ENCODE assay signal across 1 cellular context in the genomic region with DNA sequence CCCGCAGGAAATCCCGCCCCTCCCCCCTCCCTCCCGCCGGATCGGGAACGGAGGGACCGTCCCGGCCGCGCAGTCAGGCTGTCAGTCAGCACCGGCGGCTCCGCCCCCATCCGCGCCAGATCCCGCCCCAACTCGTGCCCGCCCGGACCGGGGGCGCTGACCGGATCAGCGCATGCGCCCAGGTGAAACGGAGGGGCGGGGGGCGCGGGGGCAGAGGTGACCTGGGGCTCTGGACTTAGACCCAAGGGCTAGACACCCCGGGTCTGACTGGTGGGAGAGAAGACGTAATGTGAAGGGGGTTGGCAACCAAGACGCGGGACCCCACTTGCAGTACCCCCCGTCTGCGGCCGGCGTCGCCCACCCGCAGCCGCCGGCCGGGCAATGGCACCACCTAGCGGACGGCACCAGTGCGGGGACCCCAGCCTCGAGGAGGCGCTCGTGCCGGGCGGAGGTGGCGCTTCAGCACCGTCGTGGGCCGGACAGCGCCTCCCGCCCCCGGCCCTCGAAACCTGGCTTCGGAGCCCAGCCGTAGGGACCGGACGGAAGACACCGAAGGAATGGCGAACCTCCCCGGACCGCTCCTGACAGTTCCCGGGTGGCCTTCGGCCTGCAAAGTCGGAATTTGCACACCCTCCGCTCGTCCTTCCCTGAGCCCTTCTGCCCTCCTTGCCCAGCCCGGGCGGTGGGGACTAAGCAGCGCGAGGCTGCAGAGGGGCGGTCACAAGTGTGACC.
TF ChIP-seq lines count a peak whose summit lies in the region.

A gene with protein sequence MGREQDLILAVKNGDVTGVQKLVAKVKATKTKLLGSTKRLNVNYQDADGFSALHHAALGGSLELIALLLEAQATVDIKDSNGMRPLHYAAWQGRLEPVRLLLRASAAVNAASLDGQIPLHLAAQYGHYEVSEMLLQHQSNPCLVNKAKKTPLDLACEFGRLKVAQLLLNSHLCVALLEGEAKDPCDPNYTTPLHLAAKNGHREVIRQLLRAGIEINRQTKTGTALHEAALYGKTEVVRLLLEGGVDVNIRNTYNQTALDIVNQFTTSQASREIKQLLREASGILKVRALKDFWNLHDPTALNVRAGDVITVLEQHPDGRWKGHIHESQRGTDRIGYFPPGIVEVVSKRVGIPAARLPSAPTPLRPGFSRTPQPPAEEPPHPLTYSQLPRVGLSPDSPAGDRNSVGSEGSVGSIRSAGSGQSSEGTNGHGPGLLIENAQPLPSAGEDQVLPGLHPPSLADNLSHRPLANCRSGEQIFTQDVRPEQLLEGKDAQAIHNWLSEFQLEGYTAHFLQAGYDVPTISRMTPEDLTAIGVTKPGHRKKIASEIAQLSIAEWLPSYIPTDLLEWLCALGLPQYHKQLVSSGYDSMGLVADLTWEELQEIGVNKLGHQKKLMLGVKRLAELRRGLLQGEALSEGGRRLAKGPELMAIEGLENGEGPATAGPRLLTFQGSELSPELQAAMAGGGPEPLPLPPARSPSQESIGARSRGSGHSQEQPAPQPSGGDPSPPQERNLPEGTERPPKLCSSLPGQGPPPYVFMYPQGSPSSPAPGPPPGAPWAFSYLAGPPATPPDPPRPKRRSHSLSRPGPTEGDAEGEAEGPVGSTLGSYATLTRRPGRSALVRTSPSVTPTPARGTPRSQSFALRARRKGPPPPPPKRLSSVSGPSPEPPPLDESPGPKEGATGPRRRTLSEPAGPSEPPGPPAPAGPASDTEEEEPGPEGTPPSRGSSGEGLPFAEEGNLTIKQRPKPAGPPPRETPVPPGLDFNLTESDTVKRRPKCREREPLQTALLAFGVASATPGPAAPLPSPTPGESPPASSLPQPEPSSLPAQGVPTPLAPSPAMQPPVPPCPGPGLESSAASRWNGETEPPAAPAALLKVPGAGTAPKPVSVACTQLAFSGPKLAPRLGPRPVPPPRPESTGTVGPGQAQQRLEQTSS (N-terminal part only) (minus strand): TSS at position 15 of the 732 bp plus-strand sequence. CDS start 1,733 bp downstream, outside the sequence.

TF ChIP-seq in HepG2, 621 proteins besides CTCF, POLR2A, EP300 and RAD21 (continued from another document and continues in another):
- TF ChIP-seq, protein P1, sequence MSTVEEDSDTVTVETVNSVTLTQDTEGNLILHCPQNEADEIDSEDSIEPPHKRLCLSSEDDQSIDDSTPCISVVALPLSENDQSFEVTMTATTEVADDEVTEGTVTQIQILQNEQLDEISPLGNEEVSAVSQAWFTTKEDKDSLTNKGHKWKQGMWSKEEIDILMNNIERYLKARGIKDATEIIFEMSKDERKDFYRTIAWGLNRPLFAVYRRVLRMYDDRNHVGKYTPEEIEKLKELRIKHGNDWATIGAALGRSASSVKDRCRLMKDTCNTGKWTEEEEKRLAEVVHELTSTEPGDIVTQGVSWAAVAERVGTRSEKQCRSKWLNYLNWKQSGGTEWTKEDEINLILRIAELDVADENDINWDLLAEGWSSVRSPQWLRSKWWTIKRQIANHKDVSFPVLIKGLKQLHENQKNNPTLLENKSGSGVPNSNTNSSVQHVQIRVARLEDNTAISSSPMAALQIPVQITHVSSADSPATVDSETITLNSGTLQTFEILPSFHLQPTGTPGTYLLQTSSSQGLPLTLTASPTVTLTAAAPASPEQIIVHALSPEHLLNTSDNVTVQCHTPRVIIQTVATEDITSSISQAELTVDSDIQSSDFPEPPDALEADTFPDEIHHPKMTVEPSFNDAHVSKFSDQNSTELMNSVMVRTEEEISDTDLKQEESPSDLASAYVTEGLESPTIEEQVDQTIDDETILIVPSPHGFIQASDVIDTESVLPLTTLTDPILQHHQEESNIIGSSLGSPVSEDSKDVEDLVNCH (CRISPR knock-in tag; IDR thresholded peaks at IDR 0.05) = no peak
- TF ChIP-seq ATM (IDR thresholded peaks at IDR 0.05; ENCODE audit: borderline replicate concordance) = no peak
- TF ChIP-seq ZNF572 (CRISPR knock-in tag; IDR thresholded peaks at IDR 0.05) = peak; percentile 97; the same call in 1 of the 2 replicates
- TF ChIP-seq NFATC3 (CRISPR knock-in tag; IDR thresholded peaks at IDR 0.05) = peak; percentile 97
- peak; percentile 94 for TF ChIP-seq MEIS2 (CRISPR knock-in tag; IDR thresholded peaks at IDR 0.05)
- TF ChIP-seq, protein P2, sequence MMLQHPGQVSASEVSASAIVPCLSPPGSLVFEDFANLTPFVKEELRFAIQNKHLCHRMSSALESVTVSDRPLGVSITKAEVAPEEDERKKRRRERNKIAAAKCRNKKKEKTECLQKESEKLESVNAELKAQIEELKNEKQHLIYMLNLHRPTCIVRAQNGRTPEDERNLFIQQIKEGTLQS (CRISPR knock-in tag; IDR thresholded peaks at IDR 0.05) = peak; percentile 85
- no peak for TF ChIP-seq PTBP1 (IDR thresholded peaks at IDR 0.05; ENCODE audit: low read depth, low read length, poor library complexity, severe bottlenecking)
- peak; percentile 64; the same call in 1 of the 2 replicates for TF ChIP-seq CENPT (CRISPR knock-in tag; IDR thresholded peaks at IDR 0.05; ENCODE audit: low read depth)
- TF ChIP-seq, protein P3, sequence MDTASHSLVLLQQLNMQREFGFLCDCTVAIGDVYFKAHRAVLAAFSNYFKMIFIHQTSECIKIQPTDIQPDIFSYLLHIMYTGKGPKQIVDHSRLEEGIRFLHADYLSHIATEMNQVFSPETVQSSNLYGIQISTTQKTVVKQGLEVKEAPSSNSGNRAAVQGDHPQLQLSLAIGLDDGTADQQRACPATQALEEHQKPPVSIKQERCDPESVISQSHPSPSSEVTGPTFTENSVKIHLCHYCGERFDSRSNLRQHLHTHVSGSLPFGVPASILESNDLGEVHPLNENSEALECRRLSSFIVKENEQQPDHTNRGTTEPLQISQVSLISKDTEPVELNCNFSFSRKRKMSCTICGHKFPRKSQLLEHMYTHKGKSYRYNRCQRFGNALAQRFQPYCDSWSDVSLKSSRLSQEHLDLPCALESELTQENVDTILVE (CRISPR knock-in tag; IDR thresholded peaks at IDR 0.05) = no peak
- TF ChIP-seq ZNF264 (CRISPR knock-in tag; IDR thresholded peaks at IDR 0.05) = no peak
- no peak for TF ChIP-seq HOXA7 (CRISPR knock-in tag; IDR thresholded peaks at IDR 0.05)
- no peak for TF ChIP-seq SMARCE1 (IDR thresholded peaks at IDR 0.05; ENCODE audit: borderline replicate concordance)
- TF ChIP-seq ZNF543 (CRISPR knock-in tag; IDR thresholded peaks at IDR 0.05) = peak; percentile 97
- peak; percentile 82; the same call in 1 of the 2 replicates for TF ChIP-seq ZNF138 (CRISPR knock-in tag; IDR thresholded peaks at IDR 0.05; ENCODE audit: low read depth)
- peak; percentile 74 for TF ChIP-seq DMAP1 (CRISPR knock-in tag; IDR thresholded peaks at IDR 0.05)
- TF ChIP-seq, protein P4, sequence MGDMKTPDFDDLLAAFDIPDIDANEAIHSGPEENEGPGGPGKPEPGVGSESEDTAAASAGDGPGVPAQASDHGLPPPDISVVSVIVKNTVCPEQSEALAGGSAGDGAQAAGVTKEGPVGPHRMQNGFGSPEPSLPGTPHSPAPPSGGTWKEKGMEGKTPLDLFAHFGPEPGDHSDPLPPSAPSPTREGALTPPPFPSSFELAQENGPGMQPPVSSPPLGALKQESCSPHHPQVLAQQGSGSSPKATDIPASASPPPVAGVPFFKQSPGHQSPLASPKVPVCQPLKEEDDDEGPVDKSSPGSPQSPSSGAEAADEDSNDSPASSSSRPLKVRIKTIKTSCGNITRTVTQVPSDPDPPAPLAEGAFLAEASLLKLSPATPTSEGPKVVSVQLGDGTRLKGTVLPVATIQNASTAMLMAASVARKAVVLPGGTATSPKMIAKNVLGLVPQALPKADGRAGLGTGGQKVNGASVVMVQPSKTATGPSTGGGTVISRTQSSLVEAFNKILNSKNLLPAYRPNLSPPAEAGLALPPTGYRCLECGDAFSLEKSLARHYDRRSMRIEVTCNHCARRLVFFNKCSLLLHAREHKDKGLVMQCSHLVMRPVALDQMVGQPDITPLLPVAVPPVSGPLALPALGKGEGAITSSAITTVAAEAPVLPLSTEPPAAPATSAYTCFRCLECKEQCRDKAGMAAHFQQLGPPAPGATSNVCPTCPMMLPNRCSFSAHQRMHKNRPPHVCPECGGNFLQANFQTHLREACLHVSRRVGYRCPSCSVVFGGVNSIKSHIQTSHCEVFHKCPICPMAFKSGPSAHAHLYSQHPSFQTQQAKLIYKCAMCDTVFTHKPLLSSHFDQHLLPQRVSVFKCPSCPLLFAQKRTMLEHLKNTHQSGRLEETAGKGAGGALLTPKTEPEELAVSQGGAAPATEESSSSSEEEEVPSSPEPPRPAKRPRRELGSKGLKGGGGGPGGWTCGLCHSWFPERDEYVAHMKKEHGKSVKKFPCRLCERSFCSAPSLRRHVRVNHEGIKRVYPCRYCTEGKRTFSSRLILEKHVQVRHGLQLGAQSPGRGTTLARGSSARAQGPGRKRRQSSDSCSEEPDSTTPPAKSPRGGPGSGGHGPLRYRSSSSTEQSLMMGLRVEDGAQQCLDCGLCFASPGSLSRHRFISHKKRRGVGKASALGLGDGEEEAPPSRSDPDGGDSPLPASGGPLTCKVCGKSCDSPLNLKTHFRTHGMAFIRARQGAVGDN (CRISPR knock-in tag; IDR thresholded peaks at IDR 0.05) = peak; percentile 94
- TF ChIP-seq ZNF547 (CRISPR knock-in tag; IDR thresholded peaks at IDR 0.05) = peak; percentile 99
- TF ChIP-seq, protein P5, sequence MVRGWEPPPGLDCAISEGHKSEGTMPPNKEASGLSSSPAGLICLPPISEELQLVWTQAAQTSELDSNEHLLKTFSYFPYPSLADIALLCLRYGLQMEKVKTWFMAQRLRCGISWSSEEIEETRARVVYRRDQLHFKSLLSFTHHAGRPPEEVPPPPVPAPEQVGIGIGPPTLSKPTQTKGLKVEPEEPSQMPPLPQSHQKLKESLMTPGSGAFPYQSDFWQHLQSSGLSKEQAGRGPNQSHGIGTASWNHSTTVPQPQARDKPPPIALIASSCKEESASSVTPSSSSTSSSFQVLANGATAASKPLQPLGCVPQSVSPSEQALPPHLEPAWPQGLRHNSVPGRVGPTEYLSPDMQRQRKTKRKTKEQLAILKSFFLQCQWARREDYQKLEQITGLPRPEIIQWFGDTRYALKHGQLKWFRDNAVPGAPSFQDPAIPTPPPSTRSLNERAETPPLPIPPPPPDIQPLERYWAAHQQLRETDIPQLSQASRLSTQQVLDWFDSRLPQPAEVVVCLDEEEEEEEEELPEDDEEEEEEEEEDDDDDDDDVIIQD (CRISPR knock-in tag; IDR thresholded peaks at IDR 0.05; ENCODE audit: low read depth) = peak; percentile 35
- TF ChIP-seq ZNF33B (CRISPR knock-in tag; IDR thresholded peaks at IDR 0.05) = peak; percentile 98
- no peak for TF ChIP-seq ATRX (CRISPR knock-in tag; IDR thresholded peaks at IDR 0.05; ENCODE audit: borderline replicate concordance)
- peak; percentile 87 for TF ChIP-seq KDM4B (CRISPR knock-in tag; IDR thresholded peaks at IDR 0.05)
- TF ChIP-seq, protein P6, sequence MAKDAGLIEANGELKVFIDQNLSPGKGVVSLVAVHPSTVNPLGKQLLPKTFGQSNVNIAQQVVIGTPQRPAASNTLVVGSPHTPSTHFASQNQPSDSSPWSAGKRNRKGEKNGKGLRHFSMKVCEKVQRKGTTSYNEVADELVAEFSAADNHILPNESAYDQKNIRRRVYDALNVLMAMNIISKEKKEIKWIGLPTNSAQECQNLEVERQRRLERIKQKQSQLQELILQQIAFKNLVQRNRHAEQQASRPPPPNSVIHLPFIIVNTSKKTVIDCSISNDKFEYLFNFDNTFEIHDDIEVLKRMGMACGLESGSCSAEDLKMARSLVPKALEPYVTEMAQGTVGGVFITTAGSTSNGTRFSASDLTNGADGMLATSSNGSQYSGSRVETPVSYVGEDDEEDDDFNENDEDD (CRISPR knock-in tag; IDR thresholded peaks at IDR 0.05; ENCODE audit: borderline replicate concordance) = peak; percentile 76
- TF ChIP-seq ZNF556 (CRISPR knock-in tag; IDR thresholded peaks at IDR 0.05; ENCODE audit: borderline replicate concordance) = peak; percentile 98
- peak; percentile 67 for TF ChIP-seq IRF2 (CRISPR knock-in tag; IDR thresholded peaks at IDR 0.05)
- peak; percentile 97; the same call in 1 of the 2 replicates for TF ChIP-seq EEA1 (CRISPR knock-in tag; IDR thresholded peaks at IDR 0.05; ENCODE audit: borderline replicate concordance)
- TF ChIP-seq ZNF558 (CRISPR knock-in tag; IDR thresholded peaks at IDR 0.05; ENCODE audit: borderline replicate concordance) = peak; percentile 98; the same call in 1 of the 2 replicates
- TF ChIP-seq, protein P7, sequence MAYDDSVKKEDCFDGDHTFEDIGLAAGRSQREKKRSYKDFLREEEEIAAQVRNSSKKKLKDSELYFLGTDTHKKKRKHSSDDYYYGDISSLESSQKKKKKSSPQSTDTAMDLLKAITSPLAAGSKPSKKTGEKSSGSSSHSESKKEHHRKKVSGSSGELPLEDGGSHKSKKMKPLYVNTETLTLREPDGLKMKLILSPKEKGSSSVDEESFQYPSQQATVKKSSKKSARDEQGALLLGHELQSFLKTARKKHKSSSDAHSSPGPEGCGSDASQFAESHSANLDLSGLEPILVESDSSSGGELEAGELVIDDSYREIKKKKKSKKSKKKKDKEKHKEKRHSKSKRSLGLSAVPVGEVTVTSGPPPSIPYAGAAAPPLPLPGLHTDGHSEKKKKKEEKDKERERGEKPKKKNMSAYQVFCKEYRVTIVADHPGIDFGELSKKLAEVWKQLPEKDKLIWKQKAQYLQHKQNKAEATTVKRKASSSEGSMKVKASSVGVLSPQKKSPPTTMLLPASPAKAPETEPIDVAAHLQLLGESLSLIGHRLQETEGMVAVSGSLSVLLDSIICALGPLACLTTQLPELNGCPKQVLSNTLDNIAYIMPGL (CRISPR knock-in tag; IDR thresholded peaks at IDR 0.05; ENCODE audit: borderline replicate concordance in 1 of 2, low read depth in 1 of 2) = peak; percentile 96 to 99
- TF ChIP-seq ZNF749 (CRISPR knock-in tag; IDR thresholded peaks at IDR 0.05; ENCODE audit: borderline replicate concordance) = peak; percentile 60; the same call in 1 of the 2 replicates
- TF ChIP-seq ZNF205 (CRISPR knock-in tag; IDR thresholded peaks at IDR 0.05) = peak; percentile 87; the same call in 1 of the 2 replicates
- TF ChIP-seq RARG (CRISPR knock-in tag; IDR thresholded peaks at IDR 0.05; ENCODE audit: low read depth) = peak; percentile 87; the same call in 1 of the 2 replicates
- no peak for TF ChIP-seq ZFP36 (IDR thresholded peaks at IDR 0.05; ENCODE audit: borderline replicate concordance, low read depth, low read length, partially characterized antibody)
- TF ChIP-seq SIX4 (CRISPR knock-in tag; IDR thresholded peaks at IDR 0.05) = peak; percentile 73
- TF ChIP-seq ZNF331 (CRISPR knock-in tag; IDR thresholded peaks at IDR 0.05) = peak; percentile 91
- TF ChIP-seq CAMTA2 (CRISPR knock-in tag; IDR thresholded peaks at IDR 0.05; ENCODE audit: borderline replicate concordance) = peak; percentile 99
- TF ChIP-seq, protein P8, sequence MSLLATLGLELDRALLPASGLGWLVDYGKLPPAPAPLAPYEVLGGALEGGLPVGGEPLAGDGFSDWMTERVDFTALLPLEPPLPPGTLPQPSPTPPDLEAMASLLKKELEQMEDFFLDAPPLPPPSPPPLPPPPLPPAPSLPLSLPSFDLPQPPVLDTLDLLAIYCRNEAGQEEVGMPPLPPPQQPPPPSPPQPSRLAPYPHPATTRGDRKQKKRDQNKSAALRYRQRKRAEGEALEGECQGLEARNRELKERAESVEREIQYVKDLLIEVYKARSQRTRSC (CRISPR knock-in tag; IDR thresholded peaks at IDR 0.05; ENCODE audit: low read depth) = peak; percentile 91; the same call in 1 of the 2 replicates
- TF ChIP-seq ZFP36L1 (CRISPR knock-in tag; IDR thresholded peaks at IDR 0.05) = no peak
- TF ChIP-seq, protein P9, sequence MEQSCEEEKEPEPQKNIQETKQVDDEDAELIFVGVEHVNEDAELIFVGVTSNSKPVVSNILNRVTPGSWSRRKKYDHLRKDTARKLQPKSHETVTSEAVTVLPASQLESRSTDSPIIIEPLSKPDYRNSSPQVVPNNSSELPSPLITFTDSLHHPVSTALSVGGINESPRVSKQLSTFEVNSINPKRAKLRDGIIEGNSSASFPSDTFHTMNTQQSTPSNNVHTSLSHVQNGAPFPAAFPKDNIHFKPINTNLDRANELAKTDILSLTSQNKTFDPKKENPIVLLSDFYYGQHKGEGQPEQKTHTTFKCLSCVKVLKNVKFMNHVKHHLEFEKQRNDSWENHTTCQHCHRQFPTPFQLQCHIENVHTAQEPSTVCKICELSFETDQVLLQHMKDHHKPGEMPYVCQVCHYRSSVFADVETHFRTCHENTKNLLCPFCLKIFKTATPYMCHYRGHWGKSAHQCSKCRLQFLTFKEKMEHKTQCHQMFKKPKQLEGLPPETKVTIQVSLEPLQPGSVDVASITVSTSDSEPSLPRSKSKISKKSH (CRISPR knock-in tag; IDR thresholded peaks at IDR 0.05; ENCODE audit: borderline replicate concordance) = peak; percentile 72; the same call in 1 of the 2 replicates
